ENCODE assay signal across 2 cellular contexts in genomic region chr2:160408205-160408561, GRCh38.
TF ChIP-seq lines count a peak whose summit lies in the region.

No MANE protein-coding gene starts in this region.

TF ChIP-seq in GM23338, 12 proteins besides CTCF, POLR2A, EP300 and RAD21 (continued from another document):
- no peak for TF ChIP-seq REST (IDR thresholded peaks at IDR 0.05; ENCODE audit: unreplicated experiment)
- no peak for TF ChIP-seq EZH2 (IDR thresholded peaks at IDR 0.05; ENCODE audit: low read depth, unreplicated experiment)
- no peak for TF ChIP-seq JUNB (IDR thresholded peaks at IDR 0.05; ENCODE audit: unreplicated experiment)
- no peak for TF ChIP-seq NANOG (IDR thresholded peaks at IDR 0.05; ENCODE audit: borderline replicate concordance)
- no peak for TF ChIP-seq ZNF462 (CRISPR knock-in tag; IDR thresholded peaks at IDR 0.05)
TF ChIP-seq in GM23338: peak in this region for 0.

TF ChIP-seq in WTC11, 78 proteins besides CTCF, POLR2A, EP300 and RAD21 (continued from another document):
- no peak for TF ChIP-seq PRDM15 (CRISPR knock-in tag; IDR thresholded peaks at IDR 0.05)
- no peak for TF ChIP-seq USF1 (CRISPR knock-in tag; IDR thresholded peaks at IDR 0.05)
TF ChIP-seq in WTC11: peak in this region for 0.
